In genomic region chr1:68346192-68346808, GRCh38 we compare ENCODE assay signal across 8 cellular contexts.
A peak's percentile ranks its signal among the peaks of the same experiment; 100 is the strongest.
DNase-seq lines count a peak whose midpoint lies in the region; ATAC-seq and TF ChIP-seq lines count a peak whose summit lies in the region.

No MANE protein-coding gene starts in this region.

- no peaks in the 10 kb centered on the region for H3K36me3 ChIP-seq in sigmoid colon

- ATAC-seq in GM21576 (IDR thresholded peaks at IDR 0.05; ENCODE audit: unreplicated experiment): no peak

- DNase-seq in NCI-H146 (lab: John Stamatoyannopoulos, UW) (peak; percentile 35), NCI-H146 treated with DMSO at 0.1 percent for 48 hours (lab: John Stamatoyannopoulos, UW; ENCODE audit: unreplicated experiment) (no peak), NCI-H345 treated with DMSO at 0.1 percent for 48 hours (lab: John Stamatoyannopoulos, UW; ENCODE audit: unreplicated experiment) (peak; percentile 11), epithelial cell of esophagus (ENCODE audit: low read depth) (peak; percentile 34), sigmoid colon (no peak)
- DNase-seq in stimulated activated CD4-positive, alpha-beta T cell treated with anti-CD3 and anti-CD28 coated beads, Interleukin-4, amount 100 ng/mL, for 24 hours: no peak
- DNase-seq in stimulated activated CD4-positive, alpha-beta T cell treated with anti-CD3 and anti-CD28 coated beads, Interleukin-4, amount 100 ng/mL, for 4 hours: no peak

- peak; percentile 38 for TF ChIP-seq CTCF in epithelial cell of esophagus (IDR thresholded peaks at IDR 0.05; ENCODE audit: insufficient read depth, low read depth, low read length, missing control alignments)
- TF ChIP-seq CTCF in sigmoid colon (IDR thresholded peaks at IDR 0.05): peak in 3 of 4 experiments; percentile 20 to 45 (median 28)

- WGBS in sigmoid colon, 2 donors: 59 to 75% methylated on average over 3 of the region's 3 CpGs

- no peaks in the 10 kb centered on the region for H3K9me3 ChIP-seq in sigmoid colon

- H3K27ac ChIP-seq in sigmoid colon: no peak overlapping the region

- H3K4me3 ChIP-seq in epithelial cell of esophagus (ENCODE audit: low read length) (no peak overlapping the region), sigmoid colon (no peak overlapping the region)

- intact Hi-C loops in sigmoid colon (cut with DNase I): loop anchor here (10.0 kb wide), 1 partner anchor 811 kb away; no protein-coding TSS in a partner anchor

- no peak for TF ChIP-seq EP300 in sigmoid colon (IDR thresholded peaks at IDR 0.05)

- H3K4me1 ChIP-seq in sigmoid colon: peaks cover 0 to 8% (median 6%) of the 10 kb centered on the region in 4 donors

- no peaks in the 10 kb centered on the region for H3K27me3 ChIP-seq in sigmoid colon

- TF ChIP-seq POLR2A in sigmoid colon (IDR thresholded peaks at IDR 0.05): no peak

Comparison
In these comparisons a context has a peak if more than half of its experiments do, and no peak if none do; other contexts are left out.
1. DNase-seq: peak in NCI-H146 (single experiment), NCI-H345 treated with DMSO at 0.1 percent for 48 hours (single experiment) and epithelial cell of esophagus (single experiment); none in NCI-H146 treated with DMSO at 0.1 percent for 48 hours (single experiment), sigmoid colon (single experiment), stimulated activated CD4-positive, alpha-beta T cell treated with anti-CD3 and anti-CD28 coated beads, Interleukin-4, amount 100 ng/mL, for 24 hours (single experiment) and stimulated activated CD4-positive, alpha-beta T cell treated with anti-CD3 and anti-CD28 coated beads, Interleukin-4, amount 100 ng/mL, for 4 hours (0 of 2).